8 cellular contexts compared by ENCODE assay signal in the genomic region with DNA sequence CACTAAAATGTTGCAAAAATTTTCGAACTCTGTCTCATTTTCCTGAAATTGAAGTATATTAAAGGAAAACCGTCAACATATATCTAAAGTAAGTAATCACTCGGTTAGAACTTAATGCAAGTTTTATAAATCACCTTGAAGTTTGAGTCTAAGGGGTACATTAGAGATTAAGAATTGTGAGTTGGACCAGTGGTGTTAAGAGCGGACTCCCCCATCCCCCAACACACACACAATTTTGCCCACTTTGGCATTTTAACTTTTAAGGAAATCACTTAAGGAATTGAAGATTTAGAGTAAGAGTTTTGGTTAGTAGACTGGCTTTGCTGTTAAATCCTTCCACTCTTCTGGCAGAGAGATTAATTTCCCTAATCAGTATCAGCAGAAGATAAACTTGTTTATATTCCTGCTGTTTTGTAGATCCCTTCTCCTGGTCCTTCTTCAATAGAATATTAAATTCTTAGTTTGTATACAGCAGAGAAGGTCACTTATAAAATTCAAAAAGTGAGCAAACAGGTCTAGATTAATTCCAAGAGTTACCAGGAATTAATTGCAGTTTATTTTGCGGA. TPM values are rescaled to one million over a fixed set of nuclear protein-coding genes. Genes with fewer than 3 reads are reported as not detected.
DNase-seq lines count a peak whose midpoint lies in the region; ATAC-seq, FAIRE-seq and TF ChIP-seq lines count a peak whose summit lies in the region.

No MANE protein-coding gene starts in this region.

- intact Hi-C loops in Caco-2 (cut with micrococcal nuclease; ENCODE audit: unreplicated experiment), result loop anchor here (5.0 kb wide), 2 partner anchors 55 to 220 kb away; no protein-coding TSS in a partner anchor
- intact Hi-C loops in left colon (cut with DNase I, micrococcal nuclease), result no loop called here

- no peak overlapping the region for H2BK5ac ChIP-seq in H1 (ENCODE audit: low read depth, low read length)

- no peak for FAIRE-seq in H1 (lab: Jason Lieb, UNC)

- no peak overlapping the region for H3K56ac ChIP-seq in H1 (replicated peaks; ENCODE audit: insufficient read length, low read depth, low read length)

- H3K4me3 ChIP-seq in Caco-2 (ENCODE audit: low read depth, low read length), result peak overlapping the region; percentile 79
- H3K4me3 ChIP-seq in MG63, result peak overlapping the region; percentile 92
- peak overlapping the region; percentile 96 to 100 (median 98) for H3K4me3 ChIP-seq in H1 (ENCODE audit: extremely low read depth in 1 of 4, insufficient read depth in 2 of 4, low read depth in 3 of 4, low read length in 4 of 4)

- no peaks in the 10 kb centered on the region for H3K27me3 Mint-ChIP-seq in Caco-2 (ENCODE audit: insufficient read depth, unreplicated experiment)
- H3K27me3 Mint-ChIP-seq in neural crest cell (ENCODE audit: low read depth), result peaks cover 3% of the 10 kb centered on the region

- H4K5ac ChIP-seq in H1 (ENCODE audit: insufficient read length, low read depth, low read length), result peak overlapping the region; percentile 95

- no peak overlapping the region for H3K18ac ChIP-seq in H1 (ENCODE audit: extremely low read depth, low read length)

- no peak for TF ChIP-seq RAD21 in H1 (IDR thresholded peaks at IDR 0.05 in 1 of 2, conservative IDR thresholded peaks at IDR 0.05 in 1 of 2; ENCODE audit: low read depth in 2 of 2, low read length in 2 of 2)

- no peak overlapping the region for H2BK15ac ChIP-seq in H1 (ENCODE audit: low read length)

- TSS peak; percentile 34 for BruUV-seq in Caco-2 (replicated peaks; lab: Mats Ljungman, UMichigan)

- H3K4me1 Mint-ChIP-seq in Caco-2 (ENCODE audit: low read depth, unreplicated experiment), result peaks cover 30% of the 10 kb centered on the region
- peaks cover 55% of the 10 kb centered on the region for H3K4me1 Mint-ChIP-seq in neural crest cell

- H3K27me3 ChIP-seq in Caco-2 (replicated peaks; ENCODE audit: control insufficient read depth, insufficient read depth, low read length), result no peaks in the 10 kb centered on the region
- H3K27me3 ChIP-seq in MG63, result no peaks in the 10 kb centered on the region
- H3K27me3 ChIP-seq in H1 (replicated peaks in 1 of 4; ENCODE audit: control insufficient read depth in 3 of 4, extremely low read depth in 1 of 4, insufficient read depth in 3 of 4, low read length in 3 of 4), result no peaks in the 10 kb centered on the region

- no peak overlapping the region for H3K23ac ChIP-seq in H1 (ENCODE audit: insufficient read length)

- H3K36me3 Mint-ChIP-seq in Caco-2 (ENCODE audit: insufficient read depth, unreplicated experiment) (peaks cover 26% of the 10 kb centered on the region), neural crest cell (ENCODE audit: low read depth) (peaks cover 2% of the 10 kb centered on the region)

- no peak for DNase-seq in Caco-2
- no peak for DNase-seq in MG63
- DNase-seq in H1 (ENCODE audit: low read depth in 1 of 2, low spot score in 2 of 2), result no peak
- DNase-seq in neural crest cell (ENCODE audit: low read depth, low spot score), result no peak
- DNase-seq in RPMI8226, result no peak
- DNase-seq in NCI-H2227 (lab: John Stamatoyannopoulos, UW; ENCODE audit: unreplicated experiment), result no peak
- no peak for DNase-seq in COLO668 (lab: John Stamatoyannopoulos, UW; ENCODE audit: unreplicated experiment)
- DNase-seq in left colon, result no peak

- H3K14ac ChIP-seq in H1 (ENCODE audit: insufficient read length), result no peak overlapping the region

- H2BK20ac ChIP-seq in H1 (ENCODE audit: low read length), result no peak overlapping the region

- H2BK120ac ChIP-seq in H1 (replicated peaks; ENCODE audit: low read depth, low read length), result no peak overlapping the region

- H3K36me3 ChIP-seq in Caco-2 (ENCODE audit: control insufficient read depth, insufficient read depth, low read length) (no peaks in the 10 kb centered on the region), MG63 (no peaks in the 10 kb centered on the region), H1 (ENCODE audit: control insufficient read depth in 2 of 4, insufficient read depth in 4 of 4, low read length in 3 of 4) (no peaks in the 10 kb centered on the region)

- H3K79me1 ChIP-seq in H1 (ENCODE audit: low read depth, low read length), result no peaks in the 10 kb centered on the region

- H3K79me2 ChIP-seq in H1 (ENCODE audit: control insufficient read depth in 1 of 2, insufficient read depth in 2 of 2, low read length in 2 of 2), result peaks cover 50 to 61% of the 10 kb centered on the region in 2 experiments

- H2AFZ ChIP-seq in H1 (ENCODE audit: low read length), result no peak overlapping the region

- POLR2A ChIA-PET in Caco-2 (lab: Charles Lee) (interaction anchor here (1.1 kb wide), 1 partner anchor 375 kb away, joined by 5 read pairs; a partner anchor contains a TSS), H1 (lab: Charles Lee; ENCODE audit: partially characterized antibody) (interaction anchor here (1.2 to 1.3 kb wide), 2 partner anchors 9 to 16 kb away, joined by 4 read pairs; no protein-coding TSS in a partner anchor)

- H3K27ac ChIP-seq in H1 (ENCODE audit: low read depth, low read length), result no peak overlapping the region

- no peak overlapping the region for H2AK5ac ChIP-seq in H1 (ENCODE audit: low read depth, low read length)

- H3K27ac Mint-ChIP-seq in Caco-2 (ENCODE audit: unreplicated experiment) (peak overlapping the region; percentile 94), neural crest cell (ENCODE audit: unreplicated experiment) (peak overlapping the region; percentile 95)

- H3K4ac ChIP-seq in H1 (replicated peaks; ENCODE audit: insufficient read length, low read depth, low read length), result no peak overlapping the region

- peak overlapping the region; percentile 64 to 69 for H3K4me2 ChIP-seq in H1 (ENCODE audit: insufficient read depth in 1 of 2, low read depth in 2 of 2, low read length in 2 of 2)

- no peak overlapping the region for H2BK12ac ChIP-seq in H1 (ENCODE audit: low read depth, low read length)

- H3K9me3 Mint-ChIP-seq in Caco-2 (ENCODE audit: unreplicated experiment), result no peaks in the 10 kb centered on the region
- H3K9me3 Mint-ChIP-seq in neural crest cell, result no peaks in the 10 kb centered on the region

- no peak overlapping the region for H4K8ac ChIP-seq in H1 (ENCODE audit: extremely low read depth, insufficient read depth, low read length)

- no peak for TF ChIP-seq EP300 in H1 (IDR thresholded peaks at IDR 0.05; ENCODE audit: borderline replicate concordance in 1 of 2, low read depth in 2 of 2, low read length in 2 of 2)

- CTCF ChIA-PET in Caco-2 (lab: Charles Lee), result no interaction called here
- CTCF ChIA-PET in H1 (lab: Charles Lee; ENCODE audit: partially characterized antibody), result interaction anchor here (1.1 kb wide), 1 partner anchor 226 kb away, joined by 3 read pairs; no protein-coding TSS in a partner anchor

- H3K23me2 ChIP-seq in H1 (ENCODE audit: low read depth, low read length), result peaks cover 5% of the 10 kb centered on the region

- no peak for TF ChIP-seq POLR2A in H1 (IDR thresholded peaks at IDR 0.05; ENCODE audit: control extremely low read depth in 1 of 2, low read depth in 2 of 2, low read length in 2 of 2)

- peaks cover 13 to 15% of the 10 kb centered on the region in 2 experiments for H4K20me1 ChIP-seq in H1 (replicated peaks in 1 of 2; ENCODE audit: control insufficient read depth in 1 of 2, insufficient read depth in 2 of 2, low read length in 2 of 2)

- no peak for ATAC-seq in left colon

- 3% methylated on average over 5 of the region's 5 CpGs; no CpG with 5 or more reads in 1 of the 2 experiments for WGBS in H1 (ENCODE audit: extremely low coverage in 1 of 2, insufficient coverage in 1 of 2, insufficient read length in 1 of 2, insufficient replicate concordance in 2 of 2, low coverage in 1 of 2, low lambda C conversion rate in 2 of 2, missing lambda C conversion rate in 1 of 2), 2 experiments

- H3K4me1 ChIP-seq in Caco-2 (peaks cover 17% of the 10 kb centered on the region), H1 (replicated peaks in 1 of 4; ENCODE audit: control insufficient read depth in 3 of 4, insufficient read depth in 4 of 4, low read length in 3 of 4) (peaks cover 0 to 2% (median 0%) of the 10 kb centered on the region in 4 experiments; a peak in 3 of 7 replicates)

- no peak for TF ChIP-seq CTCF in Caco-2 (IDR thresholded peaks at IDR 0.05; ENCODE audit: insufficient read depth in 1 of 2, low read depth in 1 of 2, low read length in 1 of 2, severe bottlenecking in 1 of 2, unreplicated experiment in 1 of 2)
- no peak for TF ChIP-seq CTCF in H1 (IDR thresholded peaks at IDR 0.05; ENCODE audit: control extremely low read depth in 1 of 3, insufficient read depth in 1 of 3, low read depth in 1 of 3, low read length in 3 of 3)
- no peak for TF ChIP-seq CTCF in neural crest cell (conservative IDR thresholded peaks at IDR 0.05)

- peak overlapping the region; percentile 82 to 97 (median 94) for H3K9ac ChIP-seq in H1 (replicated peaks in 1 of 4; ENCODE audit: extremely low read depth in 1 of 4, low read depth in 3 of 4, low read length in 3 of 4)

- H3K9me3 ChIP-seq in Caco-2 (no peaks in the 10 kb centered on the region), MG63 (no peaks in the 10 kb centered on the region), H1 (ENCODE audit: insufficient read depth in 2 of 2, low read depth in 1 of 2, low read length in 1 of 2) (no peaks in the 10 kb centered on the region)

- H4K91ac ChIP-seq in H1 (replicated peaks; ENCODE audit: insufficient read length, low read length), result no peak overlapping the region

- H3K4me3 Mint-ChIP-seq in Caco-2 (ENCODE audit: unreplicated experiment) (peak overlapping the region; percentile 91), neural crest cell (peak overlapping the region; percentile 98)

TF ChIP-seq in H1, 55 proteins besides CTCF, POLR2A, EP300 and RAD21 (continues in another document):
- no peak for TF ChIP-seq GABPA (IDR thresholded peaks at IDR 0.05; ENCODE audit: borderline replicate concordance, insufficient read depth, low read length)

RNA-seq across cellular contexts. Expression of a gene that starts 1.5 kb away (rescaled TPM):
- 125 and 127 TPM in 2 replicates for total RNA-seq in Caco-2 (2022)
- 58.5 and 77.4 TPM in 2 replicates for total RNA-seq in MG63 (2014; rRNA removed; shearing (Covaris generic); ENCODE audit: low replicate concordance)
- 175 and 178 TPM in 2 replicates for total RNA-seq in H1 (2021; fragmentation: NEBNext Ultra II Directional; extraction: Animal tissue kit (Norgen Biotek cat#: 25700))
- polyA plus RNA-seq in H1 (2011; rRNA removed), result 37.1 and 54.8 TPM in 2 replicates
- 75.8 TPM for polyA plus RNA-seq in H1 (2011; cell fraction: cytosol; rRNA removed)
- 47.4 TPM for polyA plus RNA-seq in H1 (2011; cell fraction: nucleus; rRNA removed)
- 83.9 to 146 TPM (median 111 TPM) in 4 replicates for polyA plus RNA-seq in H1 (2012, experiment 1 of 2)
- 6.1 TPM for polyA plus RNA-seq in H1 (2012, experiment 2 of 2)
- 162 TPM for polyA plus RNA-seq in H1 (2013, experiment 1 of 2)
- 156 TPM for polyA plus RNA-seq in H1 (2013, experiment 2 of 2)
- polyA minus RNA-seq in H1 (2011; rRNA and poly(A)+ RNA removed), result 95.9 and 172 TPM in 2 replicates
- polyA minus RNA-seq in H1 (2011; cell fraction: cytosol; rRNA and poly(A)+ RNA removed), result 145 TPM
- 149 TPM for polyA minus RNA-seq in H1 (2011; cell fraction: nucleus; rRNA and poly(A)+ RNA removed)
- 122 and 129 TPM in 2 replicates for total RNA-seq in neural crest cell
- total RNA-seq in left colon, result 100 to 1,000 TPM in 1 of 2 donors, 10 to 100 TPM in 1; 89.0 to 145 TPM
